Comparison of ENCODE assay signal across 11 cellular contexts in genomic region chr12:62848418-62848817, GRCh38.
DNase-seq lines count a peak whose midpoint lies in the region; ATAC-seq and TF ChIP-seq lines count a peak whose summit lies in the region.
"Had no signal": no experiment of that assay in that cellular context is flagged by ENCODE, and none has a peak within 500 bp of the region (broad histone marks: within the 10 kb centered on the region; RNA-seq: fewer than 3 reads in every experiment).

No MANE protein-coding gene starts in this region.

- no peaks in the 10 kb centered on the region for H3K27me3 ChIP-seq in left ventricle myocardium inferior (ENCODE audit: low read depth)

- no peak overlapping the region for H3K4me3 ChIP-seq in left ventricle myocardium inferior

- peak overlapping the region; percentile 62 for H3K27ac ChIP-seq in left ventricle myocardium inferior (replicated peaks)

- no peaks in the 10 kb centered on the region for H3K36me3 ChIP-seq in left ventricle myocardium inferior

- H3K4me1 ChIP-seq in left ventricle myocardium inferior = peaks cover 68% of the 10 kb centered on the region

- DNase-seq in left ventricle myocardium inferior (no peak), Right ventricle myocardium inferior (ENCODE audit: missing footprints) (no peak), HS-5 (ENCODE audit: low read depth) (peak; percentile 64), fibroblast of gingiva (ENCODE audit: low read depth) (peak; percentile 44), stromal cell of bone marrow (ENCODE audit: low read depth) (peak; percentile 68), SHP77 treated with DMSO at 0.1 percent for 48 hours (lab: John Stamatoyannopoulos, UW) (no peak), head of caudate nucleus (no peak), NCI-H2029 treated with DMSO at 0.1 percent for 48 hours (lab: John Stamatoyannopoulos, UW) (no peak)
- DNase-seq: activated B cell treated with CpG ODN at 0.5 μM for 24 hours; effector CD4-positive, alpha-beta T cell; NCI-H69 had no signal

- intact Hi-C loops in left ventricle myocardium inferior (cut with micrococcal nuclease) (no loop called here), Right ventricle myocardium inferior (cut with DNase I) (no loop called here), head of caudate nucleus (cut with DNase I) (no loop called here)

- no peaks in the 10 kb centered on the region for H3K9me3 ChIP-seq in left ventricle myocardium inferior (replicated peaks)

- ATAC-seq in Right ventricle myocardium inferior = no peak

- no peak for TF ChIP-seq CTCF in left ventricle myocardium inferior (IDR thresholded peaks at IDR 0.05; ENCODE audit: borderline replicate concordance)

Comparison
In these comparisons a context has a peak if more than half of its experiments do, and no peak if none do; other contexts are left out.
1. DNase-seq: peak in HS-5 (single experiment), fibroblast of gingiva (single experiment) and stromal cell of bone marrow (single experiment); none in left ventricle myocardium inferior (single experiment), Right ventricle myocardium inferior (single experiment), SHP77 treated with DMSO at 0.1 percent for 48 hours (single experiment), head of caudate nucleus (0 of 42) and NCI-H2029 treated with DMSO at 0.1 percent for 48 hours (single experiment).